ENCODE assay signal across 8 cellular contexts in the genomic region with DNA sequence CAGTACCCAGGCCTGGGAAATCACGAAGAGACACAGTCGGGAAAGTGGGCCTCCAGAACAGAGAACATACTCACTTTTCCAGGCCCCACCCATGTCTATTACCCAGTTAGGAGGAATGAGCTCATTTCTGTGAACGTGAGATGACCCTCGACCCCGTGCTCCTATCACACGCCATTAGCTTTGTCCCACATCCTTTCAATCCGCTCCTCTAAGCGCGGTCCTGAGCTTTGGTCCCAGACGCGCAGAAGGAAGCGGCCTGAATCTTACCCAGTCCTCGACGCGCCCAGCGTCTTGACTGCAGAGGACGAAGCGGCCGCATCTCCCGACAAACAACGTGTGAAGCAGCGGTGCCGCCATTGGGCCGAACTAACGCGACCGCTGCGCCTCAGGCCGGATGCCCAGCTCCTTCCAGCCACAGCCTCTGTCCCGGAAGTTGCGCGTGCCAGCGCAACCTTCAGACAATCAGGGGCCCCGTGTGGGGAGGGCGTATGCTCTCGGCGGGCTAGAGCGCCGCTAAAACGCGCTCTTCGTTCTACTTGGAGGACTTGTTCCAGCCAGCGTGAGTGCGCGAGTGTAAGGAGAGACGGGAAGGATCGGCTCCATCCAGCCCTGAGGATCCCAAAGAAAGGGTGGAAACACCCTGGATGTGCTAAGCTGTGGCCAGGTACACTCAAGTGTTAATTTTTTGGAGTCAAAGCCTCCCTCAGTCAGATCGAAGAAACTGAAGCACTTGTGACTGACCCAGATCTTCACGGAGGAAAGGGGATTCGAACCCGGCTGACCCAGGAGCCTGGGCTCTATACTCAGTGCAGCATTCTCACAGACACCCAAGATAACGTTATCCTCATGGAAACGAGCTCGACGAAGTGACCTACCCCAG. TPM values are rescaled to one million over a fixed set of nuclear protein-coding genes. Genes with fewer than 3 reads are reported as not detected.
DNase-seq lines count a peak whose midpoint lies in the region; ATAC-seq and TF ChIP-seq lines count a peak whose summit lies in the region.
"Not testable (repeated sequence)": the region's sequence is repeated elsewhere in the genome, so short reads cannot be mapped to it uniquely, and the experiment has no call there.

No MANE protein-coding gene starts in this region.

- peaks cover 8 to 13% (median 10%) of the 10 kb centered on the region in 3 donors for H3K4me1 Mint-ChIP-seq in IgD-negative memory B cell
- peaks cover 15 to 21% (median 16%) of the 10 kb centered on the region in 3 donors for H3K4me1 Mint-ChIP-seq in naive B cell

- H3K27ac ChIP-seq in fibroblast of lung (ENCODE audit: insufficient read depth, low read length), result peak overlapping the region; percentile 46

- not testable (repeated sequence) for H3K36me3 Mint-ChIP-seq in IgD-negative memory B cell, naive B cell

- H3K79me2 ChIP-seq in fibroblast of lung (ENCODE audit: control insufficient read depth, insufficient read depth, low read length), result not testable (repeated sequence)

- DNase-seq in DMS153 treated with DMSO at 0.1 percent for 48 hours (lab: John Stamatoyannopoulos, UW; ENCODE audit: unreplicated experiment) (peak; percentile 50), activated T-helper 1 cell treated with Interleukin-2 at 50 U/mL for 16 hours (ENCODE audit: low read depth) (peak; percentile 54), fibroblast of lung (ENCODE audit: low read depth in 2 of 2) (peak; percentile 73 to 82), naive B cell (peak; percentile 61)
- DNase-seq in stimulated activated CD8-positive, alpha-beta memory T cell treated with anti-CD3 and anti-CD28 coated beads, Interleukin-4, amount 100 ng/mL, for 4 hours (ENCODE audit: low read depth in 2 of 2, low spot score in 1 of 2), result peak; percentile 24 to 38

- not testable (repeated sequence) for TF ChIP-seq CTCF in fibroblast of lung (conservative IDR thresholded peaks at IDR 0.05 in 1 of 2, IDR thresholded peaks at IDR 0.05 in 1 of 2; ENCODE audit: low read depth in 1 of 2, low read length in 2 of 2)

- not testable (repeated sequence) for H4K20me1 ChIP-seq in fibroblast of lung (ENCODE audit: control insufficient read depth, extremely low read depth, insufficient read depth, low read length)

- peak overlapping the region; percentile 92 for H2AFZ ChIP-seq in fibroblast of lung (ENCODE audit: low read length)

- peak overlapping the region; percentile 91 to 97 (median 95) for H3K4me3 Mint-ChIP-seq in IgD-negative memory B cell
- peak overlapping the region; percentile 93 to 100 (median 96) for H3K4me3 Mint-ChIP-seq in naive B cell

- not testable (repeated sequence) for H3K27me3 Mint-ChIP-seq in IgD-negative memory B cell, naive B cell

- peak overlapping the region; percentile 45 for H3K9ac ChIP-seq in fibroblast of lung (ENCODE audit: insufficient read depth, low read length)

- H3K27me3 ChIP-seq in fibroblast of lung (ENCODE audit: control insufficient read depth, insufficient read depth, low read length), result not testable (repeated sequence)

- H3K4me3 ChIP-seq in fibroblast of lung (replicated peaks in 1 of 4; ENCODE audit: control extremely low read depth in 1 of 4, insufficient read depth in 1 of 4, low read depth in 3 of 4, low read length in 4 of 4), result peak overlapping the region; percentile 10 to 66 (median 56)

- not testable (repeated sequence) for H3K9me3 Mint-ChIP-seq in IgD-negative memory B cell, naive B cell

- H3K27ac Mint-ChIP-seq in IgD-negative memory B cell (peak overlapping the region; percentile 80 to 97 (median 95)), naive B cell (peak overlapping the region; percentile 95 to 99 (median 98))

- peak; percentile 91 for ATAC-seq in GM21576 (IDR thresholded peaks at IDR 0.05; ENCODE audit: unreplicated experiment)
- peak; percentile 95 to 98 for ATAC-seq in naive B cell (ENCODE audit: low read depth in 2 of 2)

- not testable (repeated sequence) for H3K36me3 ChIP-seq in fibroblast of lung (ENCODE audit: control insufficient read depth, insufficient read depth, low read length)

- H3K4me1 ChIP-seq in fibroblast of lung (ENCODE audit: control insufficient read depth, extremely low read depth, insufficient read depth, low read length), result not testable (repeated sequence)

- H3K4me2 ChIP-seq in fibroblast of lung (ENCODE audit: extremely low read depth, insufficient read depth, low read length), result peak overlapping the region; percentile 81

- not testable (repeated sequence) for H3K9me3 ChIP-seq in fibroblast of lung (ENCODE audit: control insufficient read depth, insufficient read depth, low read depth, low read length)

TF ChIP-seq in PFSK-1, 5 proteins besides CTCF, POLR2A, EP300 and RAD21:
- TF ChIP-seq POLR2AphosphoS5 (IDR thresholded peaks at IDR 0.05; ENCODE audit: low read depth, low read length) (peak; percentile 82), TAF1 (IDR thresholded peaks at IDR 0.05; ENCODE audit: borderline replicate concordance, insufficient read depth, low read length) (0 out of 2 replicates have a peak, but pooled peaks have one; percentile 58)

RNA-seq across cellular contexts. Expression of gene NPIPB4, which starts 37.3 kb away (rescaled TPM):
- polyA plus RNA-seq in IgD-negative memory B cell (14.0 TPM), fibroblast of lung (7.0 and 7.8 TPM in 2 replicates), naive B cell (ENCODE audit: low read depth in 6 of 6) (10 to 100 TPM in 2 of 6 donors, 1 to 10 TPM in 4; 2.9 to 32.8 (median 8.6) TPM)
- 16.1 TPM for polyA plus RNA-seq in PFSK-1 (2012; ENCODE audit: insufficient read length, low read depth)
- 18.2 and 32.2 TPM in 2 replicates for total RNA-seq in fibroblast of lung
- polyA plus RNA-seq in fibroblast of lung (2012), result 5.3 and 8.3 TPM in 2 replicates
- polyA minus RNA-seq in fibroblast of lung (ENCODE audit: low replicate concordance), result 10.0 and 12.4 TPM in 2 replicates

Comparison
In these comparisons a context has a peak if more than half of its experiments do, and no peak if none do; other contexts are left out.
1. Peak in every context shown above with its lines: DNase-seq, ATAC-seq, H3K4me3 ChIP-seq and H3K27ac ChIP-seq.